ENCODE assay signal across 8 cellular contexts in the genomic region with DNA sequence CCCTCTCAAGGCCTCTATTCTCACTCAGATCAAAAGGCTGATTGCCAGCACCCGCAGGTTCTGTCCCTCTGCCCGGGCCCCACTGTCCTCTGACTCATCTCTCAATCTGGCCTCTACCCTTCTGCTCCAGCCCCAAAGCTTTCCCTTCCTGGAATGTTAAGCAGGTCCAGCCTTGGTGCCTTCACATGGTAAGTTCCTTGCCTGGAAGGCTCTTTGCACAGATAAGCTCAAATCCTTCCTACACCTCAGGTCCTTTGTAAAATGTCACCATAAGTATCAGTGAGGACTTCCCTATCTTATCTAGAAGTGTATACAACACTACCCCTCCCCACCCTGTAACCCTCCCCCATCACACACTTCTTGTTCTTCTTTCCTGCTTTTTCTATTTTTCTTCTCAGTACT. TPM values are rescaled to one million over a fixed set of nuclear protein-coding genes. Genes with fewer than 3 reads are reported as not detected.
A peak's percentile ranks its signal among the peaks of the same experiment; 100 is the strongest.
DNase-seq lines count a peak whose midpoint lies in the region; ATAC-seq, FAIRE-seq and TF ChIP-seq lines count a peak whose summit lies in the region.
"Had no signal": no experiment of that assay in that cellular context is flagged by ENCODE, and none has a peak within 500 bp of the region (broad histone marks: within the 10 kb centered on the region; RNA-seq: fewer than 3 reads in every experiment).

No MANE protein-coding gene starts in this region.

- H3K4me3 Mint-ChIP-seq in activated CD8-positive, alpha-beta T cell treated with anti-CD3 and anti-CD28 coated beads, Interleukin-2, amount 10 ng/mL, durations not matched to agents 7 days and 5 days, result no peak overlapping the region
- H3K4me3 Mint-ChIP-seq in activated CD8-positive, alpha-beta T cell treated with anti-CD3 and anti-CD28 coated beads for 36 hours, result no peak overlapping the region
- no peak overlapping the region for H3K4me3 Mint-ChIP-seq in activated T-cell treated with anti-CD3 and anti-CD28 coated beads, Interleukin-2, amount 50 U/mL, for 4 hours

- H3K27ac Mint-ChIP-seq in activated CD8-positive, alpha-beta T cell treated with anti-CD3 and anti-CD28 coated beads, Interleukin-2, amount 10 ng/mL, durations not matched to agents 7 days and 5 days, result no peak overlapping the region
- H3K27ac Mint-ChIP-seq in activated CD8-positive, alpha-beta T cell treated with anti-CD3 and anti-CD28 coated beads for 36 hours, result no peak overlapping the region

- H3K36me3 Mint-ChIP-seq in activated CD8-positive, alpha-beta T cell treated with anti-CD3 and anti-CD28 coated beads, Interleukin-2, amount 10 ng/mL, durations not matched to agents 7 days and 5 days (ENCODE audit: low read depth), result peaks cover 30% of the 10 kb centered on the region
- H3K36me3 Mint-ChIP-seq in activated CD8-positive, alpha-beta T cell treated with anti-CD3 and anti-CD28 coated beads for 36 hours (ENCODE audit: low read depth), result peaks cover 37% of the 10 kb centered on the region
- H3K36me3 Mint-ChIP-seq in activated T-cell treated with anti-CD3 and anti-CD28 coated beads, Interleukin-2, amount 50 U/mL, for 4 hours (ENCODE audit: insufficient read depth), result peaks cover 25% of the 10 kb centered on the region

- CTCF ChIA-PET in activated CD8-positive, alpha-beta T cell treated with anti-CD3 and anti-CD28 coated beads, Interleukin-2, amount 10 ng/mL, durations not matched to agents 7 days and 5 days (lab: Charles Lee), result interaction anchor here (1.2 kb wide), 1 partner anchor 117 kb away, joined by 3 read pairs; no protein-coding TSS in a partner anchor
- CTCF ChIA-PET in activated CD8-positive, alpha-beta T cell treated with anti-CD3 and anti-CD28 coated beads for 36 hours (lab: Charles Lee), result interaction anchor here (0.9 kb wide), 2 partner anchors 9 to 117 kb away, joined by 3 read pairs; no protein-coding TSS in a partner anchor

- peaks cover 2 to 11% of the 10 kb centered on the region in 2 donors for H3K4me1 ChIP-seq in small intestine (ENCODE audit: control insufficient read depth in 2 of 2, insufficient read depth in 1 of 2, low read depth in 1 of 2, low read length in 1 of 2)

- H3K27me3 Mint-ChIP-seq in activated CD8-positive, alpha-beta T cell treated with anti-CD3 and anti-CD28 coated beads, Interleukin-2, amount 10 ng/mL, durations not matched to agents 7 days and 5 days (ENCODE audit: low read depth), result no peaks in the 10 kb centered on the region
- H3K27me3 Mint-ChIP-seq in activated CD8-positive, alpha-beta T cell treated with anti-CD3 and anti-CD28 coated beads for 36 hours, result no peaks in the 10 kb centered on the region
- no peaks in the 10 kb centered on the region for H3K27me3 Mint-ChIP-seq in activated T-cell treated with anti-CD3 and anti-CD28 coated beads, Interleukin-2, amount 50 U/mL, for 4 hours (ENCODE audit: low read depth)

- H3K9me3 ChIP-seq in small intestine (ENCODE audit: control insufficient read depth, low read depth), result no peaks in the 10 kb centered on the region
- H3K9me3 ChIP-seq: spleen had no signal

- peak; percentile 27 for ATAC-seq in activated CD8-positive, alpha-beta T cell treated with anti-CD3 and anti-CD28 coated beads, Interleukin-2, amount 10 ng/mL, durations not matched to agents 7 days and 5 days
- no peak for ATAC-seq in activated CD8-positive, alpha-beta T cell treated with anti-CD3 and anti-CD28 coated beads for 36 hours
- ATAC-seq in activated T-cell treated with anti-CD3 and anti-CD28 coated beads, Interleukin-2, amount 50 U/mL, for 4 hours, result no peak
- ATAC-seq in GM21786 (IDR thresholded peaks at IDR 0.05; ENCODE audit: unreplicated experiment), result no peak
- ATAC-seq: Panc1 had no signal

- 4 to 65% (median 16%) methylated on average over 2 of the region's 2 CpGs for WGBS in small intestine, 3 donors

- H3K27ac ChIP-seq in small intestine (ENCODE audit: low read depth in 1 of 2, low read length in 1 of 2), result no peak overlapping the region
- H3K27ac ChIP-seq: spleen had no signal

- POLR2A ChIA-PET in activated CD8-positive, alpha-beta T cell treated with anti-CD3 and anti-CD28 coated beads, Interleukin-2, amount 10 ng/mL, durations not matched to agents 7 days and 5 days (lab: Charles Lee), result no interaction called here
- POLR2A ChIA-PET in activated CD8-positive, alpha-beta T cell treated with anti-CD3 and anti-CD28 coated beads for 36 hours (lab: Charles Lee), result interaction anchor here (1.5 kb wide), 1 partner anchor 9 kb away, joined by 3 read pairs; no protein-coding TSS in a partner anchor

- H3K9me3 Mint-ChIP-seq in activated CD8-positive, alpha-beta T cell treated with anti-CD3 and anti-CD28 coated beads, Interleukin-2, amount 10 ng/mL, durations not matched to agents 7 days and 5 days (ENCODE audit: insufficient read depth), result no peaks in the 10 kb centered on the region
- H3K9me3 Mint-ChIP-seq in activated CD8-positive, alpha-beta T cell treated with anti-CD3 and anti-CD28 coated beads for 36 hours, result no peaks in the 10 kb centered on the region
- no peaks in the 10 kb centered on the region for H3K9me3 Mint-ChIP-seq in activated T-cell treated with anti-CD3 and anti-CD28 coated beads, Interleukin-2, amount 50 U/mL, for 4 hours

- H3K27me3 ChIP-seq in small intestine (ENCODE audit: control insufficient read depth in 2 of 2, insufficient read depth in 2 of 2, low read length in 2 of 2), result no peaks in the 10 kb centered on the region
- H3K27me3 ChIP-seq: spleen had no signal

- peaks cover 3 to 8% of the 10 kb centered on the region in 2 donors for H3K36me3 ChIP-seq in small intestine (ENCODE audit: control insufficient read depth in 2 of 2, insufficient read depth in 2 of 2, low read length in 2 of 2)

- no peak overlapping the region for H3K4me3 ChIP-seq in small intestine (ENCODE audit: low read depth in 1 of 2, low read length in 2 of 2)
- H3K4me3 ChIP-seq: spleen had no signal

- H3K4me1 Mint-ChIP-seq in activated CD8-positive, alpha-beta T cell treated with anti-CD3 and anti-CD28 coated beads, Interleukin-2, amount 10 ng/mL, durations not matched to agents 7 days and 5 days (ENCODE audit: low read depth), result no peaks in the 10 kb centered on the region
- H3K4me1 Mint-ChIP-seq in activated CD8-positive, alpha-beta T cell treated with anti-CD3 and anti-CD28 coated beads for 36 hours (ENCODE audit: low read depth), result peaks cover 1% of the 10 kb centered on the region
- H3K4me1 Mint-ChIP-seq in activated T-cell treated with anti-CD3 and anti-CD28 coated beads, Interleukin-2, amount 50 U/mL, for 4 hours (ENCODE audit: low read depth), result peaks cover 5% of the 10 kb centered on the region

- intact Hi-C loops in activated CD8-positive, alpha-beta T cell treated with anti-CD3 and anti-CD28 coated beads for 36 hours (cut with micrococcal nuclease), result no loop called here

- no peak for TF ChIP-seq CTCF in activated CD8-positive, alpha-beta T cell treated with anti-CD3 and anti-CD28 coated beads for 36 hours (IDR thresholded peaks at IDR 0.05)

- DNase-seq in activated CD8-positive, alpha-beta T cell treated with anti-CD3 and anti-CD28 coated beads, Interleukin-2, amount 10 ng/mL, durations not matched to agents 7 days and 5 days, result no peak
- no peak for DNase-seq in activated CD8-positive, alpha-beta T cell treated with anti-CD3 and anti-CD28 coated beads for 36 hours
- DNase-seq in cerebellum (ENCODE audit: low spot score) (peak; percentile 87), small intestine (peak; percentile 64)
- DNase-seq in activated T-cell treated with anti-CD3 and anti-CD28 coated beads, Interleukin-2, amount 50 U/mL, for 4 hours, result no peak
- DNase-seq: spleen had no signal

- no peak for FAIRE-seq in small intestine (lab: Jason Lieb, UNC)

RNA-seq across cellular contexts. Expression of gene LPCAT3, which starts 22.2 kb away (rescaled TPM):
- total RNA-seq in activated CD8-positive, alpha-beta T cell treated with anti-CD3 and anti-CD28 coated beads, Interleukin-2, amount 10 ng/mL, durations not matched to agents 7 days and 5 days, result 10 to 100 TPM; 37.3 to 40.3 TPM
- total RNA-seq in activated CD8-positive, alpha-beta T cell treated with anti-CD3 and anti-CD28 coated beads for 36 hours, result 10 to 100 TPM; 17.3 to 18.1 TPM
- total RNA-seq in cerebellum, result 13.6 TPM
- polyA plus RNA-seq in small intestine, result 10 to 100 TPM; 67.8 to 95.9 (median 83.2) TPM
- total RNA-seq in activated T-cell treated with anti-CD3 and anti-CD28 coated beads, Interleukin-2, amount 50 U/mL, for 4 hours, result 10 to 100 TPM; 24.4 to 27.6 (median 25.0) TPM

RNA-seq across cellular contexts. Expression of gene EMG1, which starts 25.3 kb away (rescaled TPM):
- 10 to 100 TPM; 54.9 to 58.7 TPM for total RNA-seq in activated CD8-positive, alpha-beta T cell treated with anti-CD3 and anti-CD28 coated beads, Interleukin-2, amount 10 ng/mL, durations not matched to agents 7 days and 5 days
- total RNA-seq in activated CD8-positive, alpha-beta T cell treated with anti-CD3 and anti-CD28 coated beads for 36 hours, result 10 to 100 TPM; 88.6 to 97.8 TPM
- 23.3 TPM for total RNA-seq in cerebellum
- 10 to 100 TPM; 12.3 to 32.3 (median 14.1) TPM for polyA plus RNA-seq in small intestine
- 100 to 1,000 TPM; 215 to 254 (median 223) TPM for total RNA-seq in activated T-cell treated with anti-CD3 and anti-CD28 coated beads, Interleukin-2, amount 50 U/mL, for 4 hours

RNA-seq across cellular contexts. Expression of gene PHB2, which starts 25.6 kb away (rescaled TPM):
- total RNA-seq in activated CD8-positive, alpha-beta T cell treated with anti-CD3 and anti-CD28 coated beads, Interleukin-2, amount 10 ng/mL, durations not matched to agents 7 days and 5 days, result 100 to 1,000 TPM; 226 to 236 TPM
- total RNA-seq in activated CD8-positive, alpha-beta T cell treated with anti-CD3 and anti-CD28 coated beads for 36 hours, result 100 to 1,000 TPM; 419 to 428 TPM
- 74.0 TPM for total RNA-seq in cerebellum
- polyA plus RNA-seq in small intestine, result 100 to 1,000 TPM; 165 to 311 (median 210) TPM
- total RNA-seq in activated T-cell treated with anti-CD3 and anti-CD28 coated beads, Interleukin-2, amount 50 U/mL, for 4 hours, result 100 to 1,000 TPM; 619 to 718 (median 635) TPM

RNA-seq across cellular contexts. Expression of gene PTPN6, which starts 44.9 kb away (rescaled TPM):
- 100 to 1,000 TPM; 354 to 397 TPM for total RNA-seq in activated CD8-positive, alpha-beta T cell treated with anti-CD3 and anti-CD28 coated beads, Interleukin-2, amount 10 ng/mL, durations not matched to agents 7 days and 5 days
- total RNA-seq in activated CD8-positive, alpha-beta T cell treated with anti-CD3 and anti-CD28 coated beads for 36 hours, result 100 to 1,000 TPM; 485 to 489 TPM
- 2.9 TPM for total RNA-seq in cerebellum
- 10 to 100 TPM; 40.7 to 81.1 (median 76.7) TPM for polyA plus RNA-seq in small intestine
- 100 to 1,000 TPM; 309 to 404 (median 401) TPM for total RNA-seq in activated T-cell treated with anti-CD3 and anti-CD28 coated beads, Interleukin-2, amount 50 U/mL, for 4 hours

RNA-seq across cellular contexts. Expression of gene C12orf57, which starts 52.2 kb away (rescaled TPM):
- 100 to 1,000 TPM; 184 to 185 TPM for total RNA-seq in activated CD8-positive, alpha-beta T cell treated with anti-CD3 and anti-CD28 coated beads, Interleukin-2, amount 10 ng/mL, durations not matched to agents 7 days and 5 days
- 100 to 1,000 TPM; 226 to 244 TPM for total RNA-seq in activated CD8-positive, alpha-beta T cell treated with anti-CD3 and anti-CD28 coated beads for 36 hours
- total RNA-seq in cerebellum, result 131 TPM
- 100 to 1,000 TPM; 185 to 379 (median 361) TPM for polyA plus RNA-seq in small intestine
- total RNA-seq in activated T-cell treated with anti-CD3 and anti-CD28 coated beads, Interleukin-2, amount 50 U/mL, for 4 hours, result 100 to 1,000 TPM; 180 to 190 (median 184) TPM

Comparison
In these comparisons a context has a peak if more than half of its experiments do, and no peak if none do; other contexts are left out.
1. DNase-seq: peak in cerebellum (single experiment) and small intestine (single experiment); none in activated CD8-positive, alpha-beta T cell treated with anti-CD3 and anti-CD28 coated beads, Interleukin-2, amount 10 ng/mL, durations not matched to agents 7 days and 5 days (single experiment), activated CD8-positive, alpha-beta T cell treated with anti-CD3 and anti-CD28 coated beads for 36 hours (single experiment) and activated T-cell treated with anti-CD3 and anti-CD28 coated beads, Interleukin-2, amount 50 U/mL, for 4 hours (single experiment).